8 cellular contexts compared by ENCODE assay signal in genomic region chr1:155064109-155064812, GRCh38. TPM values are rescaled to one million over a fixed set of nuclear protein-coding genes. Genes with fewer than 3 reads are reported as not detected.
A peak's percentile ranks its signal among the peaks of the same experiment; 100 is the strongest.
DNase-seq lines count a peak whose midpoint lies in the region; ATAC-seq and TF ChIP-seq lines count a peak whose summit lies in the region.

No MANE protein-coding gene starts in this region.

- TF ChIP-seq CTCF in Calu3 (IDR thresholded peaks at IDR 0.05; ENCODE audit: unreplicated experiment) = no peak
- TF ChIP-seq CTCF in HFFc6 (IDR thresholded peaks at IDR 0.05) = no peak
- no peak for TF ChIP-seq CTCF in epithelial cell of proximal tubule (conservative IDR thresholded peaks at IDR 0.05; ENCODE audit: low read depth, low read length)
- TF ChIP-seq CTCF in nephron (IDR thresholded peaks at IDR 0.05; ENCODE audit: unreplicated experiment in 3 of 3) = no peak

- CTCF ChIA-PET in Calu3 (lab: Charles Lee) = interaction anchor here (0.8 to 3.0 kb wide), 5 partner anchors 12 to 109 kb away, joined by 3 to 28 read pairs (median 3); partner anchors contain the start of genes ADAM15 and KRTCAP2

- H3K27me3 Mint-ChIP-seq in Calu3 (ENCODE audit: unreplicated experiment) (no peaks in the 10 kb centered on the region), HFFc6 (ENCODE audit: insufficient read depth) (no peaks in the 10 kb centered on the region; the same call in 1 of the 2 replicates), nephron (ENCODE audit: low read depth) (peaks cover 17% of the 10 kb centered on the region)

- H3K4me1 Mint-ChIP-seq in Calu3 (ENCODE audit: low read depth, unreplicated experiment) (peaks cover 30% of the 10 kb centered on the region), HFFc6 (ENCODE audit: low read depth) (peaks cover 35% of the 10 kb centered on the region), nephron (peaks cover 32% of the 10 kb centered on the region)

- DNase-seq in Calu3 = no peak
- DNase-seq in HFFc6 = no peak
- DNase-seq in SJSA1 (ENCODE audit: low read depth in 1 of 2, low spot score in 2 of 2) = no peak
- DNase-seq in epithelial cell of proximal tubule (ENCODE audit: low read depth) = no peak
- DNase-seq in NCI-H2107 (lab: John Stamatoyannopoulos, UW) = no peak
- no peak for DNase-seq in nucleus accumbens (lab: John Stamatoyannopoulos, UW)

- no peak for ATAC-seq in HG02610 (IDR thresholded peaks at IDR 0.05; ENCODE audit: unreplicated experiment)

- no peak overlapping the region for H3K27ac ChIP-seq in SJSA1

- peaks cover 21% of the 10 kb centered on the region for H3K4me1 ChIP-seq in SJSA1 (replicated peaks)

- no peaks in the 10 kb centered on the region for H3K27me3 ChIP-seq in SJSA1 (replicated peaks)

- H3K27ac Mint-ChIP-seq in Calu3 (ENCODE audit: unreplicated experiment) (peak overlapping the region; percentile 71), HFFc6 (peak overlapping the region; percentile 1), nephron (peak overlapping the region; percentile 13 to 88 (median 69))

- intact Hi-C loops in Calu3 (cut with micrococcal nuclease; ENCODE audit: unreplicated experiment) = loop anchor here (5.0 to 10.0 kb wide), 3 partner anchors 92 to 389 kb away; partner anchors contain the start of genes CKS1B and SHC1

- no peaks in the 10 kb centered on the region for H3K36me3 ChIP-seq in SJSA1

- H3K36me3 Mint-ChIP-seq in Calu3 (ENCODE audit: insufficient read depth, unreplicated experiment) = peaks cover 55% of the 10 kb centered on the region
- H3K36me3 Mint-ChIP-seq in HFFc6 (ENCODE audit: low read depth) = peaks cover 4% of the 10 kb centered on the region; the same call in 1 of the 2 replicates
- H3K36me3 Mint-ChIP-seq in nephron (ENCODE audit: low read depth) = peaks cover 17% of the 10 kb centered on the region

- 0 out of 2 replicates have a peak, but pooled peaks cover 2% of the 10 kb centered on the region for H3K9me3 ChIP-seq in SJSA1 (replicated peaks)

- BruUV-seq in Calu3 (replicated peaks; lab: Mats Ljungman, UMichigan) = no TSS peak

- H3K4me3 Mint-ChIP-seq in Calu3 (ENCODE audit: low read depth, unreplicated experiment) (peak overlapping the region; percentile 76), HFFc6 (peak overlapping the region; percentile 84), nephron (peak overlapping the region; percentile 86 to 92 (median 89))

- H3K4me3 ChIP-seq in SJSA1 = peak overlapping the region; percentile 87
- H3K4me3 ChIP-seq in epithelial cell of proximal tubule (ENCODE audit: low read depth, low read length) = peak overlapping the region; percentile 93

- H3K9me3 Mint-ChIP-seq in Calu3 (ENCODE audit: low read depth, unreplicated experiment) (no peaks in the 10 kb centered on the region), HFFc6 (no peaks in the 10 kb centered on the region), nephron (no peaks in the 10 kb centered on the region)

RNA-seq across cellular contexts. Expression of gene EFNA4, which starts 0.7 kb away (rescaled TPM):
- 12.6 and 13.9 TPM in 2 replicates for total RNA-seq in Calu3 (2022)
- total RNA-seq in HFFc6 (2021; fragmentation: NEBNext Ultra II Directional; extraction: Animal tissue kit (Norgen Biotek cat#: 25700)) = 1 to 10 TPM; 3.6 to 5.6 (median 4.8) TPM
- 4.7 and 4.8 TPM in 2 replicates for total RNA-seq in SJSA1 (2014; rRNA removed; shearing (Covaris generic))
- 10.8 and 24.9 TPM in 2 replicates for total RNA-seq in epithelial cell of proximal tubule

RNA-seq across cellular contexts. Expression of gene ADAM15, which starts 13.1 kb away (rescaled TPM):
- total RNA-seq in Calu3 (2022) (99.1 and 103 TPM in 2 replicates), epithelial cell of proximal tubule (164 and 266 TPM in 2 replicates)
- total RNA-seq in HFFc6 (2021; fragmentation: NEBNext Ultra II Directional; extraction: Animal tissue kit (Norgen Biotek cat#: 25700)) = 10 to 100 TPM; 51.1 to 66.9 (median 63.7) TPM
- 27.0 and 32.0 TPM in 2 replicates for total RNA-seq in SJSA1 (2014; rRNA removed; shearing (Covaris generic))

RNA-seq across cellular contexts. Expression of gene EFNA3, which starts 14.4 kb away (rescaled TPM):
- total RNA-seq in Calu3 (2022) (1.7 and 3.4 TPM in 2 replicates), epithelial cell of proximal tubule (1.7 and 2.8 TPM in 2 replicates)
- under 1 TPM; 0.25 to 0.87 (median 0.55) TPM for total RNA-seq in HFFc6 (2021; fragmentation: NEBNext Ultra II Directional; extraction: Animal tissue kit (Norgen Biotek cat#: 25700))
- total RNA-seq in SJSA1 (2014; rRNA removed; shearing (Covaris generic)) = 0.21 and 0.85 TPM in 2 replicates

RNA-seq across cellular contexts. Expression of gene DCST1, which starts 30.6 kb away (rescaled TPM):
- total RNA-seq in Calu3 (2022) = 0.17 TPM in 1 of 2 replicates, not detected in the other
- not detected for total RNA-seq in HFFc6 (2021; fragmentation: NEBNext Ultra II Directional; extraction: Animal tissue kit (Norgen Biotek cat#: 25700))
- not detected in 2 replicates for total RNA-seq in SJSA1 (2014; rRNA removed; shearing (Covaris generic))
- total RNA-seq in epithelial cell of proximal tubule = not detected in 2 replicates

RNA-seq across cellular contexts. Expression of gene DCST2, which starts 30.7 kb away (rescaled TPM):
- total RNA-seq in Calu3 (2022) = 1.4 and 1.5 TPM in 2 replicates
- total RNA-seq in HFFc6 (2021; fragmentation: NEBNext Ultra II Directional; extraction: Animal tissue kit (Norgen Biotek cat#: 25700)) = under 1 TPM in 2 of 6 experiments, not detected in 4; 0.08 to 0.14 TPM
- total RNA-seq in SJSA1 (2014; rRNA removed; shearing (Covaris generic)) = not detected in 2 replicates
- total RNA-seq in epithelial cell of proximal tubule = 0.12 TPM in 1 of 2 replicates, not detected in the other

Comparison
In these comparisons a context has a peak if more than half of its experiments do, and no peak if none do; other contexts are left out.
1. H3K27ac Mint-ChIP-seq: peak in every context shown above with its lines; median percentile 71 in Calu3; 69 in nephron; 1 in HFFc6.